Comparison of ENCODE assay signal across 8 cellular contexts in genomic region chr12:12696562-12697383, GRCh38. TPM values are rescaled to one million over a fixed set of nuclear protein-coding genes. Genes with fewer than 3 reads are reported as not detected.
DNase-seq lines count a peak whose midpoint lies in the region; ATAC-seq, FAIRE-seq and TF ChIP-seq lines count a peak whose summit lies in the region.

No MANE protein-coding gene starts in this region.

- H3K18ac ChIP-seq in H1 (ENCODE audit: extremely low read depth, low read length): no peak overlapping the region; the same call in 1 of the 2 replicates
- peak overlapping the region; percentile 97 for H3K18ac ChIP-seq in mesendoderm (ENCODE audit: low read length)

- peak; percentile 25 for DNase-seq in NK-92 (lab: John Stamatoyannopoulos, UW; ENCODE audit: unreplicated experiment)
- peak; percentile 69 to 81 (median 74) for DNase-seq in activated CD8-positive, alpha-beta memory T cell treated with anti-CD3 and anti-CD28 coated beads for 48 hours (ENCODE audit: low read depth in 2 of 3, low spot score in 2 of 3)
- DNase-seq in H1 (ENCODE audit: low read depth in 1 of 2, low spot score in 2 of 2): peak in 1 of 2 experiments; percentile 88
- peak; percentile 88 for DNase-seq in mesendoderm
- peak; percentile 83 for DNase-seq in stimulated activated CD8-positive, alpha-beta memory T cell treated with anti-CD3 and anti-CD28 coated beads, Interleukin-15, amount 100 ng/mL, for 1 hour (ENCODE audit: low read depth)

- H3K23ac ChIP-seq in H1 (ENCODE audit: insufficient read length) (no peak overlapping the region), mesendoderm (ENCODE audit: low read length) (no peak overlapping the region)

- CTCF ChIA-PET in H1 (lab: Charles Lee; ENCODE audit: partially characterized antibody): interaction anchor here (1.3 kb wide), 1 partner anchor 51 kb away, joined by 8 read pairs; no protein-coding TSS in a partner anchor

- H2AK5ac ChIP-seq in H1 (ENCODE audit: low read depth, low read length): no peak overlapping the region
- no peak overlapping the region for H2AK5ac ChIP-seq in mesendoderm (ENCODE audit: low read length)

- 6% methylated on average over 28 of the region's 29 CpGs; no CpG with 5 or more reads in 1 of the 2 experiments for WGBS in H1 (ENCODE audit: extremely low coverage in 1 of 2, insufficient coverage in 1 of 2, insufficient read length in 1 of 2, insufficient replicate concordance in 2 of 2, low coverage in 1 of 2, low lambda C conversion rate in 2 of 2, missing lambda C conversion rate in 1 of 2), 2 experiments
- WGBS in mesendoderm (ENCODE audit: extremely low coverage, insufficient coverage, low lambda C conversion rate): no CpG with 5 or more reads among the region's 29 CpGs

- H3K79me1 ChIP-seq in H1 (ENCODE audit: low read depth, low read length) (no peaks in the 10 kb centered on the region), mesendoderm (ENCODE audit: low read length) (no peaks in the 10 kb centered on the region)

- peak in 1 of 2 experiments; percentile 6; a peak in 1 of 3 replicates for TF ChIP-seq POLR2A in H1 (IDR thresholded peaks at IDR 0.05; ENCODE audit: control extremely low read depth in 1 of 2, low read depth in 2 of 2, low read length in 2 of 2)

- H3K4me1 ChIP-seq in BLaER1 treated with 17β-estradiol and CSF1 and Interleukin-3, amounts not matched to agents 10 nM and 100 nM: peaks cover 7 to 38% (median 16%) of the 10 kb centered on the region in 10 experiments; a peak in 16 of 20 replicates
- H3K4me1 ChIP-seq in H1 (replicated peaks in 1 of 4; ENCODE audit: control insufficient read depth in 3 of 4, insufficient read depth in 4 of 4, low read length in 3 of 4) (peaks cover 0 to 13% (median 2%) of the 10 kb centered on the region in 4 experiments; a peak in 3 of 7 replicates), mesendoderm (ENCODE audit: control insufficient read depth, low read depth, low read length) (no peaks in the 10 kb centered on the region)

- H3K9me3 ChIP-seq in BLaER1 treated with 17β-estradiol and CSF1 and Interleukin-3, amounts not matched to agents 10 nM and 100 nM (replicated peaks in 1 of 11): no peaks in the 10 kb centered on the region
- H3K9me3 ChIP-seq in H1 (ENCODE audit: insufficient read depth in 2 of 2, low read depth in 1 of 2, low read length in 1 of 2): no peaks in the 10 kb centered on the region

- no peaks in the 10 kb centered on the region for H3K27me3 ChIP-seq in BLaER1 treated with 17β-estradiol and CSF1 and Interleukin-3, amounts not matched to agents 10 nM and 100 nM
- H3K27me3 ChIP-seq in H1 (replicated peaks in 1 of 4; ENCODE audit: control insufficient read depth in 3 of 4, extremely low read depth in 1 of 4, insufficient read depth in 3 of 4, low read length in 3 of 4) (no peaks in the 10 kb centered on the region), mesendoderm (ENCODE audit: insufficient read depth, low read length, poor library complexity) (no peaks in the 10 kb centered on the region)

- no peak for TF ChIP-seq RAD21 in H1 (IDR thresholded peaks at IDR 0.05 in 1 of 2, conservative IDR thresholded peaks at IDR 0.05 in 1 of 2; ENCODE audit: low read depth in 2 of 2, low read length in 2 of 2)

- H2BK120ac ChIP-seq in H1 (replicated peaks; ENCODE audit: low read depth, low read length): no peak overlapping the region
- H2BK120ac ChIP-seq in mesendoderm (ENCODE audit: low read depth, low read length): no peak overlapping the region

- H3K23me2 ChIP-seq in H1 (ENCODE audit: low read depth, low read length): peaks cover 4% of the 10 kb centered on the region; the same call in 1 of the 2 replicates

- TF ChIP-seq CTCF in H1 (IDR thresholded peaks at IDR 0.05; ENCODE audit: control extremely low read depth in 1 of 3, insufficient read depth in 1 of 3, low read depth in 1 of 3, low read length in 3 of 3): no peak

- H4K8ac ChIP-seq in H1 (ENCODE audit: extremely low read depth, insufficient read depth, low read length) (peak overlapping the region; percentile 63; the same call in 1 of the 2 replicates), mesendoderm (ENCODE audit: low read depth, low read length) (no peak overlapping the region)

- H3K27ac ChIP-seq in BLaER1 treated with 17β-estradiol and CSF1 and Interleukin-3, amounts not matched to agents 10 nM and 100 nM: peak overlapping the region; percentile 80 to 97 (median 88)
- H3K27ac ChIP-seq in H1 (ENCODE audit: low read depth, low read length): peak overlapping the region; percentile 84
- H3K27ac ChIP-seq in mesendoderm (ENCODE audit: low read depth, low read length): peak overlapping the region; percentile 68

- H2BK5ac ChIP-seq in H1 (ENCODE audit: low read depth, low read length): no peak overlapping the region; the same call in 1 of the 2 replicates
- no peak overlapping the region for H2BK5ac ChIP-seq in mesendoderm (ENCODE audit: low read length)

- H2BK15ac ChIP-seq in H1 (ENCODE audit: low read length) (no peak overlapping the region), mesendoderm (replicated peaks; ENCODE audit: low read depth) (no peak overlapping the region)

- H3K4me3 ChIP-seq in BLaER1 treated with 17β-estradiol and CSF1 and Interleukin-3, amounts not matched to agents 10 nM and 100 nM: peak overlapping the region; percentile 56 to 74 (median 62)
- H3K4me3 ChIP-seq in H1 (ENCODE audit: extremely low read depth in 1 of 4, insufficient read depth in 2 of 4, low read depth in 3 of 4, low read length in 4 of 4) (peak overlapping the region; percentile 47 to 84 (median 72)), mesendoderm (ENCODE audit: low read length) (peak overlapping the region; percentile 67)

- no peaks in the 10 kb centered on the region for H3K36me3 ChIP-seq in BLaER1 treated with 17β-estradiol and CSF1 and Interleukin-3, amounts not matched to agents 10 nM and 100 nM
- H3K36me3 ChIP-seq in H1 (ENCODE audit: control insufficient read depth in 2 of 4, insufficient read depth in 4 of 4, low read length in 3 of 4) (no peaks in the 10 kb centered on the region), mesendoderm (ENCODE audit: control insufficient read depth, insufficient read depth, low read length) (no peaks in the 10 kb centered on the region)

- H2BK12ac ChIP-seq in H1 (ENCODE audit: low read depth, low read length): no peak overlapping the region; the same call in 1 of the 2 replicates

- POLR2A ChIA-PET in H1 (lab: Charles Lee; ENCODE audit: partially characterized antibody): interaction anchor here (1.3 to 1.8 kb wide), 3 partner anchors 15 to 340 kb away, joined by 3 to 6 read pairs (median 4); partner anchors contain the start of gene BORCS5

- FAIRE-seq in H1 (lab: Jason Lieb, UNC): peak; percentile 32

- H3K4me2 ChIP-seq in BLaER1 treated with 17β-estradiol and CSF1 and Interleukin-3, amounts not matched to agents 10 nM and 100 nM: peak overlapping the region; percentile 68 to 83 (median 76)
- H3K4me2 ChIP-seq in H1 (ENCODE audit: insufficient read depth in 1 of 2, low read depth in 2 of 2, low read length in 2 of 2) (peak overlapping the region; percentile 75 to 78), mesendoderm (ENCODE audit: low read length) (peak overlapping the region; percentile 63)

- no peak for TF ChIP-seq EP300 in H1 (IDR thresholded peaks at IDR 0.05; ENCODE audit: borderline replicate concordance in 1 of 2, low read depth in 2 of 2, low read length in 2 of 2)

- H3K9ac ChIP-seq in BLaER1 treated with 17β-estradiol and CSF1 and Interleukin-3, amounts not matched to agents 10 nM and 100 nM: peak overlapping the region; percentile 80 to 96 (median 84)
- peak overlapping the region; percentile 9 to 98 (median 85) for H3K9ac ChIP-seq in H1 (replicated peaks in 1 of 4; ENCODE audit: extremely low read depth in 1 of 4, low read depth in 3 of 4, low read length in 3 of 4)
- peak overlapping the region; percentile 80 for H3K9ac ChIP-seq in mesendoderm (ENCODE audit: low read length)

- H3K79me2 ChIP-seq in H1 (ENCODE audit: control insufficient read depth in 1 of 2, insufficient read depth in 2 of 2, low read length in 2 of 2) (no peaks in the 10 kb centered on the region), mesendoderm (ENCODE audit: control insufficient read depth, insufficient read depth, low read length) (no peaks in the 10 kb centered on the region)

- H4K5ac ChIP-seq in H1 (ENCODE audit: insufficient read length, low read depth, low read length): peak overlapping the region; percentile 42
- H4K5ac ChIP-seq in mesendoderm (ENCODE audit: low read length): peak overlapping the region; percentile 81

- H3K4ac ChIP-seq in H1 (replicated peaks; ENCODE audit: insufficient read length, low read depth, low read length) (no peak overlapping the region), mesendoderm (ENCODE audit: low read depth, low read length) (peak overlapping the region; percentile 96)

- H2BK20ac ChIP-seq in H1 (ENCODE audit: low read length): no peak overlapping the region

- no peaks in the 10 kb centered on the region for H4K20me1 ChIP-seq in BLaER1 treated with 17β-estradiol and CSF1 and Interleukin-3, amounts not matched to agents 10 nM and 100 nM
- no peaks in the 10 kb centered on the region for H4K20me1 ChIP-seq in H1 (replicated peaks in 1 of 2; ENCODE audit: control insufficient read depth in 1 of 2, insufficient read depth in 2 of 2, low read length in 2 of 2)

- H4K91ac ChIP-seq in H1 (replicated peaks; ENCODE audit: insufficient read length, low read length): peak overlapping the region; percentile 45

- peak overlapping the region; percentile 79 for H2AFZ ChIP-seq in H1 (ENCODE audit: low read length)

- H3K56ac ChIP-seq in H1 (replicated peaks; ENCODE audit: insufficient read length, low read depth, low read length): peak overlapping the region; percentile 35
- peak overlapping the region; percentile 88 for H3K56ac ChIP-seq in mesendoderm (ENCODE audit: low read length)

- no peak overlapping the region for H3K14ac ChIP-seq in H1 (ENCODE audit: insufficient read length)

- ATAC-seq in GM19397 (IDR thresholded peaks at IDR 0.05; ENCODE audit: unreplicated experiment) (peak; percentile 67), HG03558 (IDR thresholded peaks at IDR 0.05; ENCODE audit: extremely low read depth, unreplicated experiment) (peak; percentile 44)

RNA-seq across cellular contexts. Expression of gene GPR19, which starts 0.8 kb away (rescaled TPM):
- total RNA-seq in H1 (2021; fragmentation: NEBNext Ultra II Directional; extraction: Animal tissue kit (Norgen Biotek cat#: 25700)): 17.1 and 19.1 TPM in 2 replicates
- 10.9 and 19.3 TPM in 2 replicates for polyA plus RNA-seq in H1 (2011; rRNA removed)
- 13.2 TPM for polyA plus RNA-seq in H1 (2011; cell fraction: cytosol; rRNA removed)
- 9.3 TPM for polyA plus RNA-seq in H1 (2011; cell fraction: nucleus; rRNA removed)
- polyA plus RNA-seq in H1 (2012, experiment 1 of 2): 12.8 to 15.4 TPM (median 14.3 TPM) in 4 replicates
- 2.7 TPM for polyA plus RNA-seq in H1 (2012, experiment 2 of 2)
- 20.5 TPM for polyA plus RNA-seq in H1 (2013, experiment 1 of 2)
- 21.2 TPM for polyA plus RNA-seq in H1 (2013, experiment 2 of 2)
- polyA minus RNA-seq in H1 (2011; rRNA and poly(A)+ RNA removed): 27.4 and 30.6 TPM in 2 replicates
- polyA minus RNA-seq in H1 (2011; cell fraction: cytosol; rRNA and poly(A)+ RNA removed): 6.8 TPM
- polyA minus RNA-seq in H1 (2011; cell fraction: nucleus; rRNA and poly(A)+ RNA removed): 21.1 TPM
- 10.5 TPM for polyA plus RNA-seq in mesendoderm (2013, experiment 1 of 2)
- 10.0 TPM for polyA plus RNA-seq in mesendoderm (2013, experiment 2 of 2)

RNA-seq across cellular contexts. Expression of gene CDKN1B, which starts 20.4 kb away (rescaled TPM):
- total RNA-seq in H1 (2021; fragmentation: NEBNext Ultra II Directional; extraction: Animal tissue kit (Norgen Biotek cat#: 25700)): 27.2 and 28.8 TPM in 2 replicates
- polyA plus RNA-seq in H1 (2011; rRNA removed): 6.5 and 9.4 TPM in 2 replicates
- 11.1 TPM for polyA plus RNA-seq in H1 (2011; cell fraction: cytosol; rRNA removed)
- polyA plus RNA-seq in H1 (2011; cell fraction: nucleus; rRNA removed): 9.4 TPM
- polyA plus RNA-seq in H1 (2012, experiment 1 of 2): 14.5 to 18.1 TPM (median 17.0 TPM) in 4 replicates
- 8.3 TPM for polyA plus RNA-seq in H1 (2012, experiment 2 of 2)
- 15.1 TPM for polyA plus RNA-seq in H1 (2013, experiment 1 of 2)
- 14.9 TPM for polyA plus RNA-seq in H1 (2013, experiment 2 of 2)
- polyA minus RNA-seq in H1 (2011; rRNA and poly(A)+ RNA removed): 4.2 and 6.1 TPM in 2 replicates
- polyA minus RNA-seq in H1 (2011; cell fraction: cytosol; rRNA and poly(A)+ RNA removed): 18.7 TPM
- 11.4 TPM for polyA minus RNA-seq in H1 (2011; cell fraction: nucleus; rRNA and poly(A)+ RNA removed)
- 7.9 TPM for polyA plus RNA-seq in mesendoderm (2013, experiment 1 of 2)
- polyA plus RNA-seq in mesendoderm (2013, experiment 2 of 2): 7.8 TPM
